ENCODE assay signal across 21 cellular contexts in the genomic region with DNA sequence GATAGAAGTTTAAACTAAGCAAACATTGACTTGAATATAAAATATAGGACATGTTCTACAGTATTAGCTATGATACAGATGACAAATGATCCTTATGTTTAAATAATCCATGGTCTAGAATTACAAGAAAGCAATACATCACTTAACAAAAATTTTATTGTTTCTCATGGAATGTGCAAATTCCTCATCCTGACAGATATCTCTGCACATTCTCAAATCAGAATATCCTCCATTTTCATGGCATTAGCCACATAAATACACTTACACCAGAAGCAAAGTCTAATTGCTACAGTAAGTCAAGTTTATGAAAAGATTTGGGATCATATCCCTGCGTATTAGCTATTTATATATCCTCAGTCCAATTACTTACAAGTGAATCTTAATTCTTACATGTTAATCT.
"Had no signal": no experiment of that assay in that cellular context is flagged by ENCODE, and none has a peak within 500 bp of the region (broad histone marks: within the 10 kb centered on the region; RNA-seq: fewer than 3 reads in every experiment).

No MANE protein-coding gene starts in this region.

- H3K36me3 ChIP-seq: colonic mucosa, esophagus squamous epithelium, gastrocnemius medialis, heart right ventricle, left lung, lower lobe of right lung had no signal

- H3K4me3 ChIP-seq: colonic mucosa, esophagus squamous epithelium, gastrocnemius medialis, heart right ventricle, left lung, lower lobe of right lung, mucosa of descending colon had no signal

- DNase-seq: colonic mucosa; cortex of kidney; effector CD8-positive, alpha-beta T cell; effector memory CD8-positive, alpha-beta T cell; esophagus squamous epithelium; foreskin fibroblast; foreskin melanocyte; gastrocnemius medialis; glutamatergic neuron; head of caudate nucleus; heart right ventricle; hippocampal formation; left cardiac atrium; left lung; left ventricle myocardium superior; lower lobe of right lung; mesendoderm; mucosa of descending colon; naive B cell had no signal

- H3K9me3 ChIP-seq: colonic mucosa, esophagus squamous epithelium, gastrocnemius medialis, heart right ventricle, left lung, lower lobe of right lung, mucosa of descending colon had no signal

- H3K27ac Mint-ChIP-seq: dendritic cell treated with granulocyte-macrophage colony-stimulating factor and Interleukin-4, amounts not matched to agents 40 ng/mL and 50 ng/mL, for 4 days; effector memory CD8-positive, alpha-beta T cell; memory B cell; naive B cell had no signal

- H3K4me1 Mint-ChIP-seq: memory B cell, naive B cell had no signal

- H3K36me3 Mint-ChIP-seq: memory B cell, naive B cell had no signal

- H3K9me3 Mint-ChIP-seq: naive B cell had no signal

- H3K27ac ChIP-seq: colonic mucosa, esophagus squamous epithelium, gastrocnemius medialis, heart right ventricle, left lung, lower lobe of right lung had no signal

- ATAC-seq: effector memory CD8-positive, alpha-beta T cell; gastrocnemius medialis; heart right ventricle; left cardiac atrium; left lung; left ventricle myocardium superior; lower lobe of right lung; mucosa of descending colon had no signal

- H3K27me3 ChIP-seq: colonic mucosa, esophagus squamous epithelium, gastrocnemius medialis, heart right ventricle, left lung had no signal

- H3K4me1 ChIP-seq: colonic mucosa, esophagus squamous epithelium, gastrocnemius medialis, heart right ventricle, left lung, lower lobe of right lung had no signal

- H3K27me3 Mint-ChIP-seq: dendritic cell treated with granulocyte-macrophage colony-stimulating factor and Interleukin-4, amounts not matched to agents 40 ng/mL and 50 ng/mL, for 4 days; effector memory CD8-positive, alpha-beta T cell; memory B cell; naive B cell had no signal

- H3K4me3 Mint-ChIP-seq: dendritic cell treated with granulocyte-macrophage colony-stimulating factor and Interleukin-4, amounts not matched to agents 40 ng/mL and 50 ng/mL, for 4 days; effector memory CD8-positive, alpha-beta T cell; memory B cell; naive B cell had no signal
